Comparison of ENCODE assay signal across 8 cellular contexts in genomic region chr16:82699711-82700495, GRCh38.
A peak's percentile ranks its signal among the peaks of the same experiment; 100 is the strongest.
DNase-seq lines count a peak whose midpoint lies in the region; TF ChIP-seq lines count a peak whose summit lies in the region.
"Had no signal": no experiment of that assay in that cellular context is flagged by ENCODE, and none has a peak within 500 bp of the region (broad histone marks: within the 10 kb centered on the region; RNA-seq: fewer than 3 reads in every experiment).

No MANE protein-coding gene starts in this region.

- peak overlapping the region; percentile 19 for H3K4me3 ChIP-seq in left ventricle myocardium inferior
- H3K4me3 ChIP-seq in subcutaneous abdominal adipose tissue (ENCODE audit: low read depth in 1 of 5, low read length in 5 of 5), result no peak overlapping the region
- H3K4me3 ChIP-seq: suprapubic skin had no signal

- peak; percentile 78 for DNase-seq in HT1080 (ENCODE audit: low read depth)
- peak; percentile 81 for DNase-seq in astrocyte of the hippocampus (ENCODE audit: low read depth, low spot score)
- no peak for DNase-seq in left ventricle myocardium inferior
- no peak for DNase-seq in ACHN
- DNase-seq in SIG-M5 treated with dmso at 0.1 percent for 504 hours (lab: John Stamatoyannopoulos, UW; ENCODE audit: unreplicated experiment), result no peak
- no peak for DNase-seq in stimulated activated CD8-positive, alpha-beta memory T cell treated with anti-CD3 and anti-CD28 coated beads, Interleukin-4, amount 100 ng/mL, for 48 hours

- H3K9me3 ChIP-seq in left ventricle myocardium inferior (replicated peaks), result no peaks in the 10 kb centered on the region
- H3K9me3 ChIP-seq in subcutaneous abdominal adipose tissue (ENCODE audit: control insufficient read depth in 5 of 5, low read length in 5 of 5), result peaks cover 0 to 3% (median 0%) of the 10 kb centered on the region in 5 donors
- H3K9me3 ChIP-seq: suprapubic skin had no signal

- H3K27me3 ChIP-seq in left ventricle myocardium inferior (ENCODE audit: low read depth) (no peaks in the 10 kb centered on the region), subcutaneous abdominal adipose tissue (ENCODE audit: control insufficient read depth in 5 of 5, insufficient read depth in 4 of 5, low read length in 5 of 5) (peaks cover 0 to 7% (median 0%) of the 10 kb centered on the region in 5 donors)
- H3K27me3 ChIP-seq: suprapubic skin had no signal

- intact Hi-C loops in left ventricle myocardium inferior (cut with micrococcal nuclease), result loop anchor here (5.0 kb wide), 1 partner anchor 68 kb away; no protein-coding TSS in a partner anchor

- in situ Hi-C loops in ACHN (cut with HindIII; ENCODE audit: low pct_ligation_motif_present, low pct_unique_long_range_greater_than_20kb, low sequenced_read_pairs), result no loop called here

- peaks cover 71% of the 10 kb centered on the region for H3K4me1 ChIP-seq in left ventricle myocardium inferior
- H3K4me1 ChIP-seq in subcutaneous abdominal adipose tissue (ENCODE audit: control insufficient read depth in 5 of 5, insufficient read depth in 5 of 5, low read length in 5 of 5), result peaks cover 0 to 38% (median 11%) of the 10 kb centered on the region in 5 donors

- no peak for TF ChIP-seq CTCF in left ventricle myocardium inferior (IDR thresholded peaks at IDR 0.05; ENCODE audit: borderline replicate concordance)

- peak overlapping the region; percentile 88 for H3K27ac ChIP-seq in left ventricle myocardium inferior (replicated peaks)
- H3K27ac ChIP-seq in subcutaneous abdominal adipose tissue (ENCODE audit: low read depth, low read length), result peak overlapping the region; percentile 68

- H3K36me3 ChIP-seq in left ventricle myocardium inferior, result no peaks in the 10 kb centered on the region
- H3K36me3 ChIP-seq in subcutaneous abdominal adipose tissue (ENCODE audit: control insufficient read depth in 5 of 5, insufficient read depth in 5 of 5, low read length in 5 of 5), result no peaks in the 10 kb centered on the region
- H3K36me3 ChIP-seq: suprapubic skin had no signal

- no peak overlapping the region for H3K9ac ChIP-seq in subcutaneous abdominal adipose tissue (ENCODE audit: low read length in 5 of 5)

Comparison
In these comparisons a context has a peak if more than half of its experiments do, and no peak if none do; other contexts are left out.
1. DNase-seq: peak in HT1080 (single experiment) and astrocyte of the hippocampus (single experiment); none in left ventricle myocardium inferior (single experiment), ACHN (single experiment), SIG-M5 treated with dmso at 0.1 percent for 504 hours (single experiment) and stimulated activated CD8-positive, alpha-beta memory T cell treated with anti-CD3 and anti-CD28 coated beads, Interleukin-4, amount 100 ng/mL, for 48 hours (single experiment).